In the genomic region with DNA sequence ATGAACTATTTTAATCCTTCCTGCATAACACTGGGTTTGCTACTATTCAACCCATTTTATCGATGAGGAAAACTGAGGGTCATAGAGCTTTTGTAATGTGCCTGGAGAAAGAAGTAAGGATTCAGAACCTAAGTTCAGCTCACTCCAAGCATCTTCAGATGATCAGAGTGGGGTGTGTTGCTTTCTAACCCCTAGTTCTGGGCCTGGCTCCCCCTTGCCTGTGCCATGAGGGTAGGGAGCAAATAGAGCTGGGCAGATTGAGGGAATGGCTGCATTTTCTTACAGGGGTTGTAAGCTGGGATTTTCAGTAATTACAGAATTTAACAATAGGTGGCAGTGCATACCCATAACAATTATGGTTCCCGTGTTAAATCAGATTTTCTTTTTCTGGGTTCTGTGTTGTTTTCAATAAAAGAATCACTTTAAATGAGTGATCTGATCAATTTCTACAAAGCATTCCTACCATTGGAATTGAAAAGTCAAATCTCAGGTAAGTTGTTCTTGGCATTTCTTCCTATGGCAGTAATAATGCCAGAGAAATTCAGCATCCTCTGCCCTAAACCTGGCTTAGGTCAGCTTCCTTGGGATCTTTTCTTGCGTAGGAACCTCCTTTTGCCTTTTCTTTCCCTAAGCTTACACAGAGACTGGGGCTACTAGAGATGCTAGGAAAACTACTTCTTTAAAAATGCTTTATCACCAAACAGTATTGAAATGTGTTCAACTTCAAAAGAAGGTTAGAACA, we compare ENCODE assay signal across 9 cellular contexts. TPM values are rescaled to one million over a fixed set of nuclear protein-coding genes. Genes with fewer than 3 reads are reported as not detected.
DNase-seq lines count a peak whose midpoint lies in the region; ATAC-seq and TF ChIP-seq lines count a peak whose summit lies in the region.
"Had no signal": no experiment of that assay in that cellular context is flagged by ENCODE, and none has a peak within 500 bp of the region (broad histone marks: within the 10 kb centered on the region; RNA-seq: fewer than 3 reads in every experiment).

No MANE protein-coding gene starts in this region.

- no peaks in the 10 kb centered on the region for H3K9me3 Mint-ChIP-seq in activated CD8-positive, alpha-beta T cell treated with anti-CD3 and anti-CD28 coated beads for 36 hours
- no peaks in the 10 kb centered on the region for H3K9me3 Mint-ChIP-seq in activated CD8-positive, alpha-beta T cell treated with anti-CD3 and anti-CD28 coated beads, Interleukin-2, amount 10 ng/mL, durations not matched to agents 7 days and 5 days (ENCODE audit: insufficient read depth)
- H3K9me3 Mint-ChIP-seq: dendritic cell treated with granulocyte-macrophage colony-stimulating factor and Interleukin-4, amounts not matched to agents 40 ng/mL and 50 ng/mL, for 4 days had no signal

- ATAC-seq in activated CD8-positive, alpha-beta T cell treated with anti-CD3 and anti-CD28 coated beads for 36 hours, result peak; percentile 51
- ATAC-seq in activated CD8-positive, alpha-beta T cell treated with anti-CD3 and anti-CD28 coated beads, Interleukin-2, amount 10 ng/mL, durations not matched to agents 7 days and 5 days, result no peak
- ATAC-seq in HG03135 (IDR thresholded peaks at IDR 0.05; ENCODE audit: unreplicated experiment), result peak; percentile 47
- peak; percentile 36 for ATAC-seq in PC-3

- no peaks in the 10 kb centered on the region for H3K27me3 ChIP-seq in PC-3 (ENCODE audit: low read length)
- no peaks in the 10 kb centered on the region for H3K27me3 ChIP-seq in osteoblast (ENCODE audit: insufficient read depth, low read length)

- no peaks in the 10 kb centered on the region for H3K36me3 Mint-ChIP-seq in activated CD8-positive, alpha-beta T cell treated with anti-CD3 and anti-CD28 coated beads for 36 hours (ENCODE audit: low read depth)
- no peaks in the 10 kb centered on the region for H3K36me3 Mint-ChIP-seq in activated CD8-positive, alpha-beta T cell treated with anti-CD3 and anti-CD28 coated beads, Interleukin-2, amount 10 ng/mL, durations not matched to agents 7 days and 5 days (ENCODE audit: low read depth)

- H3K79me2 ChIP-seq in PC-3 (ENCODE audit: low read length), result 0 out of 2 replicates have a peak, but pooled peaks cover 8% of the 10 kb centered on the region
- H3K79me2 ChIP-seq in osteoblast (ENCODE audit: insufficient read depth, low read length), result peaks cover 80% of the 10 kb centered on the region

- CTCF ChIA-PET in activated CD8-positive, alpha-beta T cell treated with anti-CD3 and anti-CD28 coated beads for 36 hours (lab: Charles Lee), result interaction anchor here (0.6 to 8.4 kb wide), 43 partner anchors 10 to 601 kb away, joined by 3 to 105 read pairs (median 4); a partner anchor contains a TSS
- CTCF ChIA-PET in activated CD8-positive, alpha-beta T cell treated with anti-CD3 and anti-CD28 coated beads, Interleukin-2, amount 10 ng/mL, durations not matched to agents 7 days and 5 days (lab: Charles Lee), result interaction anchor here (0.6 to 6.0 kb wide), 30 partner anchors 11 to 580 kb away, joined by 3 to 96 read pairs (median 3); a partner anchor contains a TSS
- CTCF ChIA-PET in PC-3 (lab: Charles Lee), result interaction anchor here (0.5 to 1.9 kb wide), 9 partner anchors 10 to 463 kb away, joined by 3 to 25 read pairs (median 5); a partner anchor contains a TSS

- TF ChIP-seq CTCF in activated CD8-positive, alpha-beta T cell treated with anti-CD3 and anti-CD28 coated beads for 36 hours (IDR thresholded peaks at IDR 0.05), result peak; percentile 73
- TF ChIP-seq CTCF in PC-3 (conservative IDR thresholded peaks at IDR 0.05; ENCODE audit: low read depth, low read length), result peak; percentile 83
- TF ChIP-seq CTCF in osteoblast (IDR thresholded peaks at IDR 0.05; ENCODE audit: extremely low read depth, low read depth, low read length), result peak; percentile 64

- H3K4me1 ChIP-seq in PC-3 (ENCODE audit: insufficient read depth, low read length), result peaks cover 19% of the 10 kb centered on the region
- H3K4me1 ChIP-seq in osteoblast (ENCODE audit: insufficient read depth, low read length), result peaks cover 29% of the 10 kb centered on the region

- no peak overlapping the region for H3K9ac ChIP-seq in PC-3 (ENCODE audit: low read length)

- no peaks in the 10 kb centered on the region for H3K9me2 ChIP-seq in PC-3 (replicated peaks; ENCODE audit: low read length)

- H3F3A ChIP-seq in PC-3 (ENCODE audit: low read length, unreplicated experiment), result no peaks in the 10 kb centered on the region

- no peak overlapping the region for H2AFZ ChIP-seq in PC-3 (ENCODE audit: low read length)
- H2AFZ ChIP-seq in osteoblast (ENCODE audit: low read length), result no peak overlapping the region

- DNase-seq in activated CD8-positive, alpha-beta T cell treated with anti-CD3 and anti-CD28 coated beads for 36 hours, result no peak
- DNase-seq in activated CD8-positive, alpha-beta T cell treated with anti-CD3 and anti-CD28 coated beads, Interleukin-2, amount 10 ng/mL, durations not matched to agents 7 days and 5 days, result no peak
- DNase-seq in PC-3 (peak; percentile 78), epidermal melanocyte (ENCODE audit: insufficient read length, low spot score) (peak; percentile 67), osteoblast (ENCODE audit: insufficient read length, low spot score, missing footprints) (no peak), GOT3 (lab: John Stamatoyannopoulos, UW) (no peak)
- no peak for DNase-seq in activated naive CD4-positive, alpha-beta T cell treated with Interleukin-2 at 50 U/mL for 16 hours

- no peak overlapping the region for H3K27ac Mint-ChIP-seq in activated CD8-positive, alpha-beta T cell treated with anti-CD3 and anti-CD28 coated beads for 36 hours
- no peak overlapping the region for H3K27ac Mint-ChIP-seq in activated CD8-positive, alpha-beta T cell treated with anti-CD3 and anti-CD28 coated beads, Interleukin-2, amount 10 ng/mL, durations not matched to agents 7 days and 5 days
- H3K27ac Mint-ChIP-seq: dendritic cell treated with granulocyte-macrophage colony-stimulating factor and Interleukin-4, amounts not matched to agents 40 ng/mL and 50 ng/mL, for 4 days had no signal

- no peaks in the 10 kb centered on the region for H3K4me1 Mint-ChIP-seq in activated CD8-positive, alpha-beta T cell treated with anti-CD3 and anti-CD28 coated beads for 36 hours (ENCODE audit: low read depth)
- no peaks in the 10 kb centered on the region for H3K4me1 Mint-ChIP-seq in activated CD8-positive, alpha-beta T cell treated with anti-CD3 and anti-CD28 coated beads, Interleukin-2, amount 10 ng/mL, durations not matched to agents 7 days and 5 days (ENCODE audit: low read depth)

- H3K4me3 Mint-ChIP-seq in activated CD8-positive, alpha-beta T cell treated with anti-CD3 and anti-CD28 coated beads for 36 hours, result no peak overlapping the region
- no peak overlapping the region for H3K4me3 Mint-ChIP-seq in activated CD8-positive, alpha-beta T cell treated with anti-CD3 and anti-CD28 coated beads, Interleukin-2, amount 10 ng/mL, durations not matched to agents 7 days and 5 days
- H3K4me3 Mint-ChIP-seq: dendritic cell treated with granulocyte-macrophage colony-stimulating factor and Interleukin-4, amounts not matched to agents 40 ng/mL and 50 ng/mL, for 4 days had no signal

- intact Hi-C loops in activated CD8-positive, alpha-beta T cell treated with anti-CD3 and anti-CD28 coated beads for 36 hours (cut with micrococcal nuclease), result loop anchor here (2.0 to 10.0 kb wide), 3 partner anchors 118 to 600 kb away; no protein-coding TSS in a partner anchor
- intact Hi-C loops in PC-3 (cut with micrococcal nuclease), result loop anchor here (1.0 to 10.0 kb wide), 4 partner anchors 44 to 620 kb away; no protein-coding TSS in a partner anchor

- H3K4me2 ChIP-seq in PC-3 (ENCODE audit: low read length) (no peak overlapping the region), osteoblast (ENCODE audit: insufficient read depth, low read length) (no peak overlapping the region)

- BruUV-seq in PC-3 (replicated peaks; lab: Mats Ljungman, UMichigan), result no TSS peak

- no peak overlapping the region for H3K27ac ChIP-seq in PC-3 (ENCODE audit: low read length)
- H3K27ac ChIP-seq in osteoblast (ENCODE audit: low read depth, low read length), result no peak overlapping the region

- no peaks in the 10 kb centered on the region for H4K20me1 ChIP-seq in PC-3 (ENCODE audit: low read length)
- H4K20me1 ChIP-seq in osteoblast (ENCODE audit: insufficient read depth, low read length), result no peaks in the 10 kb centered on the region

- H3K36me3 ChIP-seq in PC-3 (ENCODE audit: low read depth, low read length) (no peaks in the 10 kb centered on the region; the same call in 1 of the 2 replicates), osteoblast (ENCODE audit: insufficient read depth, low read length) (no peaks in the 10 kb centered on the region)

- POLR2A ChIA-PET in activated CD8-positive, alpha-beta T cell treated with anti-CD3 and anti-CD28 coated beads for 36 hours (lab: Charles Lee), result interaction anchor here (0.6 kb wide), 1 partner anchor 750 kb away, joined by 3 read pairs; no protein-coding TSS in a partner anchor
- POLR2A ChIA-PET in activated CD8-positive, alpha-beta T cell treated with anti-CD3 and anti-CD28 coated beads, Interleukin-2, amount 10 ng/mL, durations not matched to agents 7 days and 5 days (lab: Charles Lee), result no interaction called here
- POLR2A ChIA-PET in PC-3 (lab: Charles Lee; ENCODE audit: unreplicated experiment), result interaction anchor here (0.5 kb wide), 1 partner anchor 103 kb away, joined by 3 read pairs; no protein-coding TSS in a partner anchor

- no peak overlapping the region for H3K4me3 ChIP-seq in PC-3 (ENCODE audit: low read length)
- H3K4me3 ChIP-seq in osteoblast (ENCODE audit: insufficient read depth, low read length), result no peak overlapping the region

- H3K9me3 ChIP-seq in PC-3 (ENCODE audit: low read length) (no peaks in the 10 kb centered on the region), osteoblast (ENCODE audit: low read depth, low read length) (no peaks in the 10 kb centered on the region)

- peaks cover 4% of the 10 kb centered on the region for H3K27me3 Mint-ChIP-seq in activated CD8-positive, alpha-beta T cell treated with anti-CD3 and anti-CD28 coated beads for 36 hours
- peaks cover 12% of the 10 kb centered on the region for H3K27me3 Mint-ChIP-seq in activated CD8-positive, alpha-beta T cell treated with anti-CD3 and anti-CD28 coated beads, Interleukin-2, amount 10 ng/mL, durations not matched to agents 7 days and 5 days (ENCODE audit: low read depth)
- H3K27me3 Mint-ChIP-seq: dendritic cell treated with granulocyte-macrophage colony-stimulating factor and Interleukin-4, amounts not matched to agents 40 ng/mL and 50 ng/mL, for 4 days had no signal

RNA-seq across cellular contexts. Expression of a gene that starts 45.2 kb away (rescaled TPM):
- total RNA-seq in activated CD8-positive, alpha-beta T cell treated with anti-CD3 and anti-CD28 coated beads for 36 hours, result not detected
- not detected for total RNA-seq in activated CD8-positive, alpha-beta T cell treated with anti-CD3 and anti-CD28 coated beads, Interleukin-2, amount 10 ng/mL, durations not matched to agents 7 days and 5 days
- total RNA-seq in PC-3 (2014; rRNA removed), result 1.0 and 2.1 TPM in 2 replicates
- 1.8 and 2.4 TPM in 2 replicates for total RNA-seq in osteoblast

Comparison
In these comparisons a context has a peak if more than half of its experiments do, and no peak if none do; other contexts are left out.
1. DNase-seq: peak in PC-3 (single experiment) and epidermal melanocyte (single experiment); none in activated CD8-positive, alpha-beta T cell treated with anti-CD3 and anti-CD28 coated beads for 36 hours (single experiment), activated CD8-positive, alpha-beta T cell treated with anti-CD3 and anti-CD28 coated beads, Interleukin-2, amount 10 ng/mL, durations not matched to agents 7 days and 5 days (single experiment), osteoblast (single experiment), GOT3 (single experiment) and activated naive CD4-positive, alpha-beta T cell treated with Interleukin-2 at 50 U/mL for 16 hours (single experiment).
2. Peak in every context shown above with its lines, with median percentiles within 50 percentile points of each other: CTCF ChIP-seq.